In the genomic region with DNA sequence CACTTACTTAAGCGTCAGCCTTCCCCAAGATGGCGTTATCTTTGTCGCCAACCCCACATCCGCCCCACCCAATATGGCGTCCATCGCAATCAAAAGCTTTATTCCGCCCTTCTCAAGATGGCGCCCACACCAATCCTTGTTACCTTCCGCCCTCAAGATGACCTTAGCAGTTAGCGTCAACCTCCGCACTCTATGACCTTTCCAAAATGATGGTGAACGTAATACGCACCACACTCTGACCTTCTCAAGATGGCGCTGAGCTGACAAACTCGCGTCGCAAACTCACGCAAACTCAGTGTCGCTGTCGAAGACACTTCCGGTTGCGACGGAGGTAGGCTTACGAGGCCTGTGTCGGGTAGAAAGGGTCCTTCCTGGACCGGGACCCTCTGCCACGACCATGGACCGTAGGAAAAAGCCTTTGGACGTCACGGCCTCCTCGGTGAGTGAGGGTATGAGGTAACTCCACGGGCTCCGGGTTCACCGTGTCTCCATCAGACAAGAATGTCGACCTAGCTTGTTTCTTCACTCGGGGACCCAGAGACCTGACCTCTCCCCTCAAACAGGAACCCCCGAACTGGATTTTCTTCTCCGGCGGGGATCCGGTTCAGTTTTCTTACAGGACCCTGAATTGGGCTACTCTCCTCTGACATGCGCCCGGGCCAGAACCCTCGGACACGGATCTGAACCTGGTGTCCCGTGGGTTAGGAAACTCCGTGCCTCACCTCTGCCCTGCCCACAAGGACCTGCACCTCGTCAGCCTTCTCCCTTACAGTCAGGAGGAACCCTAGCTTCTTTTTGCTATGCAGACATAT, we compare ENCODE assay signal across 8 cellular contexts. TPM values are rescaled to one million over a fixed set of nuclear protein-coding genes. Genes with fewer than 3 reads are reported as not detected.
DNase-seq lines count a peak whose midpoint lies in the region; ATAC-seq, FAIRE-seq and TF ChIP-seq lines count a peak whose summit lies in the region.

A gene (plus strand): TSS at position 323 of the 812 bp plus-strand sequence. CDS start 75 bp downstream, at position 398.

- H3K4me3 ChIP-seq in astrocyte of the cerebellum (ENCODE audit: low read depth, low read length): peak within 1 kb of the TSS; percentile 98
- peak within 1 kb of the TSS; percentile 34 for H3K4me3 ChIP-seq in hepatocyte

- H3K9me2 ChIP-seq in hepatocyte (replicated peaks; ENCODE audit: insufficient read depth): no peaks in the 10 kb centered on the region

- H3K9me3 ChIP-seq in hepatocyte (ENCODE audit: low read depth): no peaks in the 10 kb centered on the region

- peak; percentile 98 for ATAC-seq in HG02981 (IDR thresholded peaks at IDR 0.05; ENCODE audit: unreplicated experiment)

- peak within 1 kb of the TSS; percentile 67 for H2AFZ ChIP-seq in hepatocyte

- H3K4me1 ChIP-seq in hepatocyte (ENCODE audit: insufficient read depth): peaks cover 39% of the 10 kb centered on the region

- FAIRE-seq in GM18507 (lab: Jason Lieb, UNC): peak; percentile 99

- peak within 1 kb of the TSS; percentile 85 for H3K27ac ChIP-seq in hepatocyte

- H3K4me2 ChIP-seq in hepatocyte: peak within 1 kb of the TSS; percentile 81

- peaks cover 34% of the 10 kb centered on the region for H3K79me2 ChIP-seq in hepatocyte

- no peaks in the 10 kb centered on the region for H3K36me3 ChIP-seq in hepatocyte (replicated peaks; ENCODE audit: insufficient read depth, low read depth)

- no peaks in the 10 kb centered on the region for H4K20me1 ChIP-seq in hepatocyte (ENCODE audit: insufficient read depth, poor library complexity, severe bottlenecking)

- DNase-seq in GM18507 (ENCODE audit: extremely low spot score, insufficient read length, low read depth): peak; percentile 90
- peak; percentile 99 for DNase-seq in NCI-H2029 treated with DMSO at 0.1 percent for 48 hours (lab: John Stamatoyannopoulos, UW)
- DNase-seq in T-helper 9 cell: peak; percentile 89
- peak; percentile 96 for DNase-seq in astrocyte of the cerebellum (ENCODE audit: low read depth)
- peak; percentile 97 for DNase-seq in hepatocyte (ENCODE audit: low spot score)
- DNase-seq in renal cortical epithelial cell (ENCODE audit: low read depth): peak; percentile 99
- no peak for DNase-seq in cortex of kidney (lab: John Stamatoyannopoulos, UW)

- under 1% methylated on average over 47 of the region's 47 CpGs for WGBS in hepatocyte (ENCODE audit: low lambda C conversion rate, missing lambda C conversion rate)

- in situ Hi-C loops in astrocyte of the cerebellum (cut with HindIII; ENCODE audit: low sequenced_read_pairs): loop anchor here (10.0 kb wide), 1 partner anchor 293 kb away; a partner anchor contains a TSS

- no peak for TF ChIP-seq CTCF in astrocyte of the cerebellum (IDR thresholded peaks at IDR 0.05; ENCODE audit: low read depth, low read length, missing control alignments)
- no peak for TF ChIP-seq CTCF in hepatocyte (IDR thresholded peaks at IDR 0.05; ENCODE audit: poor library complexity)

- H3K27me3 ChIP-seq in hepatocyte: no peaks in the 10 kb centered on the region

RNA-seq across cellular contexts. Expression of the gene that starts here (rescaled TPM):
- total RNA-seq in hepatocyte: 23.6 and 25.8 TPM in 2 replicates
- polyA plus RNA-seq in hepatocyte: 18.6 and 21.9 TPM in 2 replicates
- total RNA-seq in renal cortical epithelial cell: 16.2 and 18.9 TPM in 2 replicates
